Comparison of ENCODE assay signal across 14 cellular contexts in genomic region chr6:21754891-21755290, GRCh38.
DNase-seq lines count a peak whose midpoint lies in the region; ATAC-seq, FAIRE-seq and TF ChIP-seq lines count a peak whose summit lies in the region.
"Had no signal": no experiment of that assay in that cellular context is flagged by ENCODE, and none has a peak within 500 bp of the region (broad histone marks: within the 10 kb centered on the region; RNA-seq: fewer than 3 reads in every experiment).

No MANE protein-coding gene starts in this region.

- no TSS peak for BruUV-seq in PC-3 (replicated peaks; lab: Mats Ljungman, UMichigan)

- H3K4me2 ChIP-seq in PC-3 (ENCODE audit: low read length) (peak overlapping the region; percentile 80), skeletal muscle satellite cell (ENCODE audit: low read length) (peak overlapping the region; percentile 22)

- no peak overlapping the region for H3K9ac ChIP-seq in PC-3 (ENCODE audit: low read length)
- H3K9ac ChIP-seq in skeletal muscle satellite cell (ENCODE audit: low read depth, low read length) = peak overlapping the region; percentile 38

- H3K27ac ChIP-seq in PC-3 (ENCODE audit: low read length) = peak overlapping the region; percentile 40
- H3K27ac ChIP-seq: skin epidermis, vagina had no signal

- no peaks in the 10 kb centered on the region for H3K9me3 ChIP-seq in PC-3 (ENCODE audit: low read length)
- H3K9me3 ChIP-seq in skeletal muscle satellite cell (replicated peaks; ENCODE audit: low read length) = no peaks in the 10 kb centered on the region
- H3K9me3 ChIP-seq: vagina had no signal

- no peak for FAIRE-seq in GM19239 (lab: Jason Lieb, UNC)

- H3K4me1 ChIP-seq in PC-3 (ENCODE audit: insufficient read depth, low read length) = peaks cover 44% of the 10 kb centered on the region
- peaks cover 37% of the 10 kb centered on the region for H3K4me1 ChIP-seq in skeletal muscle satellite cell (ENCODE audit: control insufficient read depth, insufficient read depth, low read length)
- H3K4me1 ChIP-seq: vagina had no signal

- ATAC-seq in GM19463 (IDR thresholded peaks at IDR 0.05; ENCODE audit: unreplicated experiment) = peak; percentile 59
- peak; percentile 68 for ATAC-seq in PC-3
- no peak for ATAC-seq in GM21576 (IDR thresholded peaks at IDR 0.05; ENCODE audit: unreplicated experiment)

- DNase-seq in PC-3 = peak; percentile 89
- peak; percentile 9 for DNase-seq in fibroblast of gingiva (ENCODE audit: low read depth)
- no peak for DNase-seq in GM19239 (ENCODE audit: insufficient read length, low spot score)
- no peak for DNase-seq in mesenteric fat pad (ENCODE audit: low spot score)
- no peak for DNase-seq in DMS 273 treated with DMSO at 0.1 percent for 48 hours (lab: John Stamatoyannopoulos, UW)
- DNase-seq: activated CD8-positive, alpha-beta memory T cell treated with anti-CD3 and anti-CD28 coated beads, Interleukin-2, amount 50 U/mL, for 4 hours; amniotic stem cell; CD8-positive, alpha-beta memory T cell; NCI-H1930 had no signal

- H3F3A ChIP-seq in PC-3 (ENCODE audit: low read length, unreplicated experiment) = peaks cover 8% of the 10 kb centered on the region

- intact Hi-C loops in PC-3 (cut with micrococcal nuclease) = loop anchor here (5.0 to 10.0 kb wide), 3 partner anchors 67 to 690 kb away; no protein-coding TSS in a partner anchor

- TF ChIP-seq CTCF in PC-3 (conservative IDR thresholded peaks at IDR 0.05; ENCODE audit: low read depth, low read length) = no peak

- no peaks in the 10 kb centered on the region for H3K79me2 ChIP-seq in PC-3 (ENCODE audit: low read length)

- no peaks in the 10 kb centered on the region for H3K36me3 ChIP-seq in PC-3 (ENCODE audit: low read depth, low read length)
- H3K36me3 ChIP-seq in skeletal muscle satellite cell (ENCODE audit: insufficient read depth, low read length) = no peaks in the 10 kb centered on the region
- H3K36me3 ChIP-seq: vagina had no signal

- CTCF ChIA-PET in PC-3 (lab: Charles Lee) = no interaction called here

- 0 out of 2 replicates have a peak overlapping the region, but pooled peaks have one; percentile 16 for H2AFZ ChIP-seq in PC-3 (ENCODE audit: low read length)

- no peaks in the 10 kb centered on the region for H3K9me2 ChIP-seq in PC-3 (replicated peaks; ENCODE audit: low read length)

- no peak overlapping the region for H3K4me3 ChIP-seq in PC-3 (ENCODE audit: low read length)
- no peak overlapping the region for H3K4me3 ChIP-seq in skeletal muscle satellite cell (ENCODE audit: low read length)
- H3K4me3 ChIP-seq: skin epidermis, vagina had no signal

- POLR2A ChIA-PET in PC-3 (lab: Charles Lee; ENCODE audit: unreplicated experiment) = no interaction called here

- H3K27me3 ChIP-seq in PC-3 (ENCODE audit: low read length) (no peaks in the 10 kb centered on the region), skeletal muscle satellite cell (ENCODE audit: control insufficient read depth, insufficient read depth, low read length) (no peaks in the 10 kb centered on the region)
- H3K27me3 ChIP-seq: vagina had no signal

- no peaks in the 10 kb centered on the region for H4K20me1 ChIP-seq in PC-3 (ENCODE audit: low read length)

Comparison
In these comparisons a context has a peak if more than half of its experiments do, and no peak if none do; other contexts are left out.
1. DNase-seq: peak in PC-3 (single experiment) and fibroblast of gingiva (single experiment); none in GM19239 (single experiment), mesenteric fat pad (single experiment) and DMS 273 treated with DMSO at 0.1 percent for 48 hours (single experiment).